Comparison of ENCODE assay signal across 27 cellular contexts in the genomic region with DNA sequence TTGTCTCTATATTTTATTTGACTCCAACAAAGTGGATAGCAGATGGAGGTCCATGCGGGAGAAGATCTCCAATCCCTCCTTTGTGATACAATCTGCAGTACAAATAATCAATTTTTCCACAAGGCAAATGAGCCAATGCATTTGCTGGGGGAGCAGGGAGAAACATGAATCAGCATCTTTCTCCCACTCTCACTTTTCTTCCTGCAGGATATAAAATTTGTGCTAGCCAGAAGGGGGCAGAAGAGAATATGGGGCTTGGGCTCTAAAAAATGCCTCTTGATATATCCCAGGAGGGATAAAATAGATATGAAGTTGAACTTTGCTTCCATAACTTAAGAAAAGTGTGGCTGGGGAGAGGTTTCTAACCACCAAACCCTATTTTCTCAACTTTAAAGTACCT. TPM values are rescaled to one million over a fixed set of nuclear protein-coding genes. Genes with fewer than 3 reads are reported as not detected.
A peak's percentile ranks its signal among the peaks of the same experiment; 100 is the strongest.
DNase-seq lines count a peak whose midpoint lies in the region; ATAC-seq and TF ChIP-seq lines count a peak whose summit lies in the region.
"Had no signal": no experiment of that assay in that cellular context is flagged by ENCODE, and none has a peak within 500 bp of the region (broad histone marks: within the 10 kb centered on the region; RNA-seq: fewer than 3 reads in every experiment).

No MANE protein-coding gene starts in this region.

- TF ChIP-seq CTCF in C4-2B (conservative IDR thresholded peaks at IDR 0.05) (peak; percentile 18), HCT116 (IDR thresholded peaks at IDR 0.05 in 2 of 3, conservative IDR thresholded peaks at IDR 0.05 in 1 of 3; ENCODE audit: borderline replicate concordance in 1 of 3, insufficient read depth in 1 of 3, low read depth in 2 of 3, low read length in 2 of 3) (peak; percentile 23 to 35 (median 29); a peak in 3 of 6 replicates), endodermal cell (conservative IDR thresholded peaks at IDR 0.05) (peak; percentile 41)

- intact Hi-C loops in HCT116 (cut with micrococcal nuclease), result no loop called here

- no peaks in the 10 kb centered on the region for H3K27me3 ChIP-seq in HCT116 (ENCODE audit: insufficient read depth, low read length)
- peaks cover 5% of the 10 kb centered on the region for H3K27me3 ChIP-seq in endodermal cell (ENCODE audit: control insufficient read depth, insufficient read depth, low read length, poor library complexity, severe bottlenecking)
- H3K27me3 ChIP-seq: BLaER1 treated with 17β-estradiol and CSF1 and Interleukin-3, amounts not matched to agents 10 nM and 100 nM had no signal

- no peaks in the 10 kb centered on the region for H3K36me3 ChIP-seq in HCT116 (ENCODE audit: control insufficient read depth in 1 of 2, insufficient read depth in 2 of 2, low read length in 2 of 2)
- no peaks in the 10 kb centered on the region for H3K36me3 ChIP-seq in endodermal cell (ENCODE audit: control insufficient read depth, insufficient read depth, low read length)
- H3K36me3 ChIP-seq: BLaER1 treated with 17β-estradiol and CSF1 and Interleukin-3, amounts not matched to agents 10 nM and 100 nM had no signal

- H3K4me3 ChIP-seq in HCT116 (replicated peaks in 1 of 2; ENCODE audit: low read depth in 1 of 2, low read length in 2 of 2), result no peak overlapping the region
- H3K4me3 ChIP-seq in endodermal cell (ENCODE audit: low read length), result no peak overlapping the region
- H3K4me3 ChIP-seq: BLaER1 treated with 17β-estradiol and CSF1 and Interleukin-3, amounts not matched to agents 10 nM and 100 nM; GM12878; SK-N-MC had no signal

- 0 out of 2 replicates have a peak, but pooled peaks have one; percentile 21 for TF ChIP-seq RAD21 in HCT116 (IDR thresholded peaks at IDR 0.05; ENCODE audit: low read depth)

- no peaks in the 10 kb centered on the region for H3K9me2 ChIP-seq in HCT116 (ENCODE audit: insufficient read depth)

- RAD21 ChIA-PET in HCT116 (lab: Charles Lee; ENCODE audit: low non-redundant PET in 1 of 2, low total read pairs in 2 of 2, uncharacterized antibody in 2 of 2, unreplicated experiment in 2 of 2), result no interaction called here

- peaks cover 3% of the 10 kb centered on the region for H3K9me3 Mint-ChIP-seq in endodermal cell
- H3K9me3 Mint-ChIP-seq in activated T-cell treated with anti-CD3 and anti-CD28 coated beads, Interleukin-2, amount 50 U/mL, for 72 hours, result no peaks in the 10 kb centered on the region
- H3K9me3 Mint-ChIP-seq: CD8-positive, alpha-beta memory T cell had no signal

- H3K79me2 ChIP-seq in HCT116 (ENCODE audit: insufficient read depth, low read length), result no peaks in the 10 kb centered on the region

- H3K27me3 Mint-ChIP-seq in endodermal cell (ENCODE audit: insufficient read depth), result peaks cover 4% of the 10 kb centered on the region
- H3K27me3 Mint-ChIP-seq in activated T-cell treated with anti-CD3 and anti-CD28 coated beads, Interleukin-2, amount 50 U/mL, for 72 hours (ENCODE audit: low read depth), result no peaks in the 10 kb centered on the region

- no TSS peak for BruUV-seq in HCT116 (replicated peaks; lab: Mats Ljungman, UMichigan)

- ATAC-seq in HCT116 (no peak), GM21515 (IDR thresholded peaks at IDR 0.05; ENCODE audit: unreplicated experiment) (no peak)
- ATAC-seq in activated T-cell treated with anti-CD3 and anti-CD28 coated beads, Interleukin-2, amount 50 U/mL, for 72 hours (replicated peaks in 1 of 2), result no peak
- ATAC-seq: GM12878, PC-3 had no signal

- POLR2A ChIA-PET in HCT116 (lab: Charles Lee), result no interaction called here

- no peak overlapping the region for H3K4me3 Mint-ChIP-seq in endodermal cell
- no peak overlapping the region for H3K4me3 Mint-ChIP-seq in activated T-cell treated with anti-CD3 and anti-CD28 coated beads, Interleukin-2, amount 50 U/mL, for 72 hours
- H3K4me3 Mint-ChIP-seq: CD8-positive, alpha-beta memory T cell had no signal

- 82% methylated on average over 1 of the region's 1 CpG; no CpG with 5 or more reads in 1 of the 2 experiments for WGBS in endodermal cell (ENCODE audit: insufficient coverage in 1 of 2, insufficient read length in 1 of 2), 2 experiments

- no peak overlapping the region for H3K9ac ChIP-seq in HCT116 (ENCODE audit: low read length)
- H3K9ac ChIP-seq in endodermal cell (ENCODE audit: extremely low read depth, low read length, poor library complexity, severe bottlenecking), result no peak overlapping the region
- H3K9ac ChIP-seq: BLaER1 treated with 17β-estradiol and CSF1 and Interleukin-3, amounts not matched to agents 10 nM and 100 nM had no signal

- no peak overlapping the region for H3K4me2 ChIP-seq in HCT116 (ENCODE audit: low read length)
- H3K4me2 ChIP-seq: BLaER1 treated with 17β-estradiol and CSF1 and Interleukin-3, amounts not matched to agents 10 nM and 100 nM had no signal

- no peaks in the 10 kb centered on the region for H4K20me1 ChIP-seq in HCT116 (ENCODE audit: insufficient read depth)
- H4K20me1 ChIP-seq: BLaER1 treated with 17β-estradiol and CSF1 and Interleukin-3, amounts not matched to agents 10 nM and 100 nM had no signal

- H3K9me3 ChIP-seq in HCT116 (ENCODE audit: control insufficient read depth in 1 of 2, insufficient read depth in 1 of 2, low read depth in 1 of 2, low read length in 2 of 2), result peaks cover 0 to 5% of the 10 kb centered on the region in 2 experiments; a peak in 1 of 4 replicates
- peaks cover 7% of the 10 kb centered on the region for H3K9me3 ChIP-seq in endodermal cell (ENCODE audit: control insufficient read depth, low read length)

- CTCF ChIA-PET in HCT116 (lab: Charles Lee), result no interaction called here

- no peak overlapping the region for H3K27ac Mint-ChIP-seq in endodermal cell
- no peak overlapping the region for H3K27ac Mint-ChIP-seq in activated T-cell treated with anti-CD3 and anti-CD28 coated beads, Interleukin-2, amount 50 U/mL, for 72 hours
- H3K27ac Mint-ChIP-seq: CD8-positive, alpha-beta memory T cell had no signal

- H3K27ac ChIP-seq in C4-2B (no peak overlapping the region), HCT116 (ENCODE audit: low read depth, low read length) (no peak overlapping the region), endodermal cell (ENCODE audit: low read depth, low read length) (no peak overlapping the region)
- H3K27ac ChIP-seq: BLaER1 treated with 17β-estradiol and CSF1 and Interleukin-3, amounts not matched to agents 10 nM and 100 nM; SK-N-MC had no signal

- H3K4me1 Mint-ChIP-seq in endodermal cell, result no peaks in the 10 kb centered on the region
- peaks cover 15% of the 10 kb centered on the region for H3K4me1 Mint-ChIP-seq in activated T-cell treated with anti-CD3 and anti-CD28 coated beads, Interleukin-2, amount 50 U/mL, for 72 hours (ENCODE audit: low read depth)

- H3K36me3 Mint-ChIP-seq in endodermal cell (ENCODE audit: low read depth), result no peaks in the 10 kb centered on the region
- no peaks in the 10 kb centered on the region for H3K36me3 Mint-ChIP-seq in activated T-cell treated with anti-CD3 and anti-CD28 coated beads, Interleukin-2, amount 50 U/mL, for 72 hours (ENCODE audit: insufficient read depth in 2 of 2)
- H3K36me3 Mint-ChIP-seq: CD8-positive, alpha-beta memory T cell had no signal

- H3K4me1 ChIP-seq in HCT116 (ENCODE audit: control insufficient read depth in 1 of 2, insufficient read depth in 2 of 2, low read length in 2 of 2) (peaks cover 12 to 26% of the 10 kb centered on the region in 2 experiments), endodermal cell (ENCODE audit: control insufficient read depth, insufficient read depth, low read length) (no peaks in the 10 kb centered on the region)

- peak overlapping the region; percentile 7 for H2AFZ ChIP-seq in HCT116 (ENCODE audit: low read depth, low read length, poor library complexity, severe bottlenecking)

- no peak for DNase-seq in HCT116 (ENCODE audit: low read depth, low spot score)
- peak; percentile 22 for DNase-seq in OCI-M1 (lab: John Stamatoyannopoulos, UW)
- no peak for DNase-seq in endodermal cell
- no peak for DNase-seq in NCI-H128 (lab: John Stamatoyannopoulos, UW; ENCODE audit: unreplicated experiment)
- DNase-seq in ureter (ENCODE audit: low spot score), result no peak
- DNase-seq in activated T-cell treated with anti-CD3 and anti-CD28 coated beads, Interleukin-2, amount 50 U/mL, for 72 hours, result no peak
- DNase-seq: ACHN; Calu3; CD8-positive, alpha-beta memory T cell; DMS153; GOT3; KBM-7; NCI-H1105; NCI-H1694 treated with DMSO at 0.1 percent for 48 hours; NCI-H2081 treated with DMSO at 0.1 percent for 48 hours; NCI-H2171 treated with DMSO at 0.1 percent for 48 hours; NCI-H524 treated with DMSO at 0.1 percent for 48 hours; PC-3; RPMI8226; SHP77; SW 1271; T-helper 2 cell had no signal

- TF ChIP-seq POLR2A in HCT116 (IDR thresholded peaks at IDR 0.05; ENCODE audit: borderline replicate concordance, extremely low read depth, insufficient read depth, insufficient read length), result no peak

TF ChIP-seq in HCT116, 20 proteins besides CTCF, POLR2A, EP300 and RAD21:
- no peak for TF ChIP-seq JUND (IDR thresholded peaks at IDR 0.05)
- TF ChIP-seq ZNF274 (IDR thresholded peaks at IDR 0.05; ENCODE audit: low read depth, low read length), result no peak
- TF ChIP-seq CBX3 (IDR thresholded peaks at IDR 0.05; ENCODE audit: low read depth), result no peak
- no peak for TF ChIP-seq ZFX (IDR thresholded peaks at IDR 0.05)
- TF ChIP-seq, protein P1, sequence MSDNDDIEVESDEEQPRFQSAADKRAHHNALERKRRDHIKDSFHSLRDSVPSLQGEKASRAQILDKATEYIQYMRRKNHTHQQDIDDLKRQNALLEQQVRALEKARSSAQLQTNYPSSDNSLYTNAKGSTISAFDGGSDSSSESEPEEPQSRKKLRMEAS (IDR thresholded peaks at IDR 0.05), result no peak
- no peak for TF ChIP-seq SP1 (IDR thresholded peaks at IDR 0.05; ENCODE audit: low read depth)
- TF ChIP-seq, protein P2, sequence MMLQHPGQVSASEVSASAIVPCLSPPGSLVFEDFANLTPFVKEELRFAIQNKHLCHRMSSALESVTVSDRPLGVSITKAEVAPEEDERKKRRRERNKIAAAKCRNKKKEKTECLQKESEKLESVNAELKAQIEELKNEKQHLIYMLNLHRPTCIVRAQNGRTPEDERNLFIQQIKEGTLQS (IDR thresholded peaks at IDR 0.05), result no peak

RNA-seq across cellular contexts. Expression of a gene that starts 38.3 kb away (rescaled TPM):
- not detected for total RNA-seq in HCT116 (2021; ENCODE audit: unreplicated experiment)
- not detected in 2 replicates for polyA plus RNA-seq in HCT116 (2012)
- total RNA-seq in endodermal cell, result not detected
- not detected for polyA plus RNA-seq in endodermal cell (2013, experiment 1 of 2)
- polyA plus RNA-seq in endodermal cell (2013, experiment 2 of 2), result not detected
- 17.3 TPM for total RNA-seq in ureter
- total RNA-seq in activated T-cell treated with anti-CD3 and anti-CD28 coated beads, Interleukin-2, amount 50 U/mL, for 72 hours, result not detected
- total RNA-seq: Calu3; CD8-positive, alpha-beta memory T cell; GM12878 had no signal
- polyA plus RNA-seq: CD8-positive, alpha-beta memory T cell; GM12878 had no signal

RNA-seq across cellular contexts. Expression of a gene that starts 41.2 kb away (rescaled TPM):
- 64.0 TPM for total RNA-seq in HCT116 (2021; ENCODE audit: unreplicated experiment)
- 135 and 147 TPM in 2 replicates for polyA plus RNA-seq in HCT116 (2012)
- 10 to 100 TPM; 65.7 to 73.9 TPM for total RNA-seq in endodermal cell
- 62.5 TPM for polyA plus RNA-seq in endodermal cell (2013, experiment 1 of 2)
- 67.5 TPM for polyA plus RNA-seq in endodermal cell (2013, experiment 2 of 2)
- total RNA-seq in ureter, result 48.6 TPM
- 10 to 100 TPM; 71.1 to 86.2 TPM for total RNA-seq in activated T-cell treated with anti-CD3 and anti-CD28 coated beads, Interleukin-2, amount 50 U/mL, for 72 hours

Comparison
In these comparisons a context has a peak if more than half of its experiments do, and no peak if none do; other contexts are left out.
1. RNA of a gene that starts 38.3 kb away (total RNA-seq): 17.3 TPM in ureter (single experiment); not detected in endodermal cell, not detected in HCT116 (single experiment) and not detected in activated T-cell treated with anti-CD3 and anti-CD28 coated beads, Interleukin-2, amount 50 U/mL, for 72 hours; every median in the first group is over 10 times any median in the second.
2. Peak in every context shown above with its lines, with median percentiles within 50 percentile points of each other: CTCF ChIP-seq.